ENCODE assay signal across 9 cellular contexts in the genomic region with DNA sequence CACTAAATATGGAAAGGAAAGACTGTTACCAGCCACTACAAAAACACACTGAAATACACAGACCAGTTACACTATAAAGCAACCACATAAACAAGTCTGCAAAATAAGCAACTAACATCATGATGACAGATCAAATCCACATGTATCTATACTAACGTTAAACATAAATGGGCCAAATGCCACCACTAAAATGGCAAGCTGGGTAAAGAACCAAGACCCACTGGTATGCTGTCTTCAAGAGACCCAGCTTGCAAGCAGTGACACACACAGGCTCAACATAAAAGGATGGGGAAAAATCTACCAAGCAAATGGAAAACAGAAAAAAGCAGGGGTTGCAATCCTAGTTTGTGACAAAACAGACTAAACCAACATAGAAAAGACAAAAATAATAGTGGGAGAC.
"Had no signal": no experiment of that assay in that cellular context is flagged by ENCODE, and none has a peak within 500 bp of the region (broad histone marks: within the 10 kb centered on the region; RNA-seq: fewer than 3 reads in every experiment).

No MANE protein-coding gene starts in this region.

- H3K36me3 ChIP-seq: HAP-1 had no signal

- ATAC-seq: GM23338, HCT116 had no signal

- H3K9me3 ChIP-seq: HAP-1 had no signal

- DNase-seq: GM23248, GOT3, H7, H9, HCEC 1CT, HFFc6 had no signal

- H3K4me3 ChIP-seq: GM23248, GM23338, HAP-1 had no signal

- H3K27ac ChIP-seq: GM23248 had no signal

- H3K4me1 ChIP-seq: HAP-1 had no signal
